ENCODE assay signal across 8 cellular contexts in the genomic region with DNA sequence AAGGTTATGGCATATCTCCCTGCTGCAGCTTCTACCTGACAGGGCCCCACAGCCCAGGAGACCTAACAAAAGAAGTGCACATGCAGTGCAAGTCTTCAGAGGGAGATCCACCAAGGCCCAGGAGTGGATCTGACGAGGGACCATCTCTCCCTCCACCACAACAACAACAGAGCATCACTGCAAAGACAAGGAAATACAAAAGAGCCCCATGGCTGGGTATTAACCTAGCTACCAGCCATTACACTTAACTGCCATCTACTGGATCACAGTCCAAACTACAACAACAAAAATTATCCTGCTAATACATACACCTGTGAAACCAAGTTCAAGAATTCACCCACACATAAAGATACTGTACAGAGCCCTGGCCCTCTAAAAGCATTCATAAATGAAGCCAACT.
A peak's percentile ranks its signal among the peaks of the same experiment; 100 is the strongest.
DNase-seq lines count a peak whose midpoint lies in the region; ATAC-seq, FAIRE-seq and TF ChIP-seq lines count a peak whose summit lies in the region.

No MANE protein-coding gene starts in this region.

- no peak overlapping the region for H3K4me2 ChIP-seq in keratinocyte (ENCODE audit: control insufficient read depth, extremely low read depth, insufficient read depth, low read depth, low read length)

- no peak overlapping the region for H3K4me3 Mint-ChIP-seq in CD4-positive, alpha-beta memory T cell

- H3K36me3 Mint-ChIP-seq in CD4-positive, alpha-beta memory T cell, result no peaks in the 10 kb centered on the region

- no peaks in the 10 kb centered on the region for H3K79me2 ChIP-seq in keratinocyte (ENCODE audit: control insufficient read depth, insufficient read depth, low read length)

- WGBS in esophagus squamous epithelium, 2 donors, result 71 to 75% methylated on average over 1 of the region's 1 CpG

- no peaks in the 10 kb centered on the region for H3K36me3 ChIP-seq in keratinocyte (ENCODE audit: control insufficient read depth in 2 of 2, extremely low read depth in 1 of 2, insufficient read depth in 2 of 2, low read length in 2 of 2)
- H3K36me3 ChIP-seq in CD4-positive, alpha-beta memory T cell (ENCODE audit: insufficient read depth, low read length), result no peaks in the 10 kb centered on the region
- no peaks in the 10 kb centered on the region for H3K36me3 ChIP-seq in esophagus squamous epithelium

- H3K4me1 ChIP-seq in keratinocyte (ENCODE audit: control insufficient read depth, extremely low read depth, insufficient read depth, low read length), result no peaks in the 10 kb centered on the region
- no peaks in the 10 kb centered on the region for H3K4me1 ChIP-seq in CD4-positive, alpha-beta memory T cell (ENCODE audit: insufficient read depth, low read length)
- no peaks in the 10 kb centered on the region for H3K4me1 ChIP-seq in esophagus squamous epithelium

- H3K4me3 ChIP-seq in HFF-Myc (replicated peaks; ENCODE audit: low read depth, low read length) (no peak overlapping the region), keratinocyte (ENCODE audit: control insufficient read depth in 2 of 3, extremely low read depth in 1 of 3, insufficient read depth in 2 of 3, low read depth in 1 of 3, low read length in 3 of 3) (no peak overlapping the region), esophagus squamous epithelium (no peak overlapping the region)
- no peak overlapping the region for H3K4me3 ChIP-seq in CD4-positive, alpha-beta memory T cell (ENCODE audit: low read length in 2 of 2)

- no peaks in the 10 kb centered on the region for H3K27me3 ChIP-seq in keratinocyte (ENCODE audit: control insufficient read depth, extremely low read depth, insufficient read depth, low read length)
- no peaks in the 10 kb centered on the region for H3K27me3 ChIP-seq in CD4-positive, alpha-beta memory T cell (ENCODE audit: insufficient read depth, low read length)
- no peaks in the 10 kb centered on the region for H3K27me3 ChIP-seq in esophagus squamous epithelium

- no peak overlapping the region for H3K9ac ChIP-seq in keratinocyte (ENCODE audit: control insufficient read depth, extremely low read depth, insufficient read depth, low read length)

- no peaks in the 10 kb centered on the region for H4K20me1 ChIP-seq in keratinocyte (ENCODE audit: control insufficient read depth, extremely low read depth, insufficient read depth, low read length)

- ATAC-seq in GM21528 (IDR thresholded peaks at IDR 0.05; ENCODE audit: low FRiP score, unreplicated experiment), result no peak

- H3K9me3 ChIP-seq in keratinocyte (ENCODE audit: control insufficient read depth, low read depth, low read length) (no peaks in the 10 kb centered on the region), esophagus squamous epithelium (no peaks in the 10 kb centered on the region)
- H3K9me3 ChIP-seq in CD4-positive, alpha-beta memory T cell (ENCODE audit: control insufficient read depth in 1 of 2, low read length in 2 of 2), result no peaks in the 10 kb centered on the region

- peaks cover 0 to 19% (median 7%) of the 10 kb centered on the region in 8 donors for H3K9me3 Mint-ChIP-seq in CD4-positive, alpha-beta memory T cell

- DNase-seq in GM03348 (ENCODE audit: low spot score) (peak; percentile 41), HFF-Myc (ENCODE audit: extremely low read depth, low read depth) (no peak), OCI-M1 (lab: John Stamatoyannopoulos, UW) (peak; percentile 71), keratinocyte (ENCODE audit: low read depth, low spot score) (no peak), substantia nigra (lab: John Stamatoyannopoulos, UW) (no peak), esophagus squamous epithelium (lab: John Stamatoyannopoulos, UW) (no peak)
- DNase-seq in CD4-positive, alpha-beta memory T cell, result no peak

- POLR2A ChIA-PET in CD4-positive, alpha-beta memory T cell (lab: Charles Lee; ENCODE audit: partially characterized antibody), result no interaction called here

- no peak overlapping the region for H2AFZ ChIP-seq in keratinocyte (ENCODE audit: control insufficient read depth, low read length)

- CTCF ChIA-PET in CD4-positive, alpha-beta memory T cell (lab: Charles Lee; ENCODE audit: partially characterized antibody), result interaction anchor here (0.7 kb wide), 1 partner anchor 106 kb away, joined by 4 read pairs; no protein-coding TSS in a partner anchor

- no peaks in the 10 kb centered on the region for H3K27me3 Mint-ChIP-seq in CD4-positive, alpha-beta memory T cell

- peak; percentile 25 for TF ChIP-seq CTCF in HFF-Myc (IDR thresholded peaks at IDR 0.05; ENCODE audit: low read depth, low read length, missing control alignments)
- TF ChIP-seq CTCF in keratinocyte (optimal IDR thresholded peaks at IDR 0.05 in 1 of 3, IDR thresholded peaks at IDR 0.05 in 1 of 3, conservative IDR thresholded peaks at IDR 0.05 in 1 of 3; ENCODE audit: extremely low read depth in 1 of 3, insufficient read depth in 2 of 3, low read length in 3 of 3), result peak; percentile 40 to 71 (median 58)
- peak in 2 of 6 experiments; percentile 27 to 63 for TF ChIP-seq CTCF in esophagus squamous epithelium (IDR thresholded peaks at IDR 0.05)

- TF ChIP-seq POLR2A in esophagus squamous epithelium (IDR thresholded peaks at IDR 0.05), result no peak

- H3K4me1 Mint-ChIP-seq in CD4-positive, alpha-beta memory T cell, result no peaks in the 10 kb centered on the region

- no peaks in the 10 kb centered on the region for H3K9me1 ChIP-seq in keratinocyte (ENCODE audit: control insufficient read depth, extremely low read depth, insufficient read depth, low read length)

- dilution Hi-C loops in keratinocyte (cut with MboI; ENCODE audit: extremely low pct_ligation_motif_present, low sequenced_read_pairs), result no loop called here

- intact Hi-C loops in CD4-positive, alpha-beta memory T cell (cut with micrococcal nuclease), result no loop called here
- intact Hi-C loops in esophagus squamous epithelium (cut with DNase I), result no loop called here

- H3K27ac ChIP-seq in keratinocyte (ENCODE audit: control insufficient read depth, insufficient read depth, low read length), result no peak overlapping the region
- no peak overlapping the region for H3K27ac ChIP-seq in CD4-positive, alpha-beta memory T cell (ENCODE audit: low read depth, low read length)
- H3K27ac ChIP-seq in substantia nigra (ENCODE audit: low read depth, low read length, poor library complexity, severe bottlenecking), result no peak overlapping the region
- H3K27ac ChIP-seq in esophagus squamous epithelium, result no peak overlapping the region

- no peak overlapping the region for H3K27ac Mint-ChIP-seq in CD4-positive, alpha-beta memory T cell

- FAIRE-seq in keratinocyte (lab: Jason Lieb, UNC), result peak; percentile 56

Comparison
In these comparisons a context has a peak if more than half of its experiments do, and no peak if none do; other contexts are left out.
1. DNase-seq: peak in GM03348 (single experiment) and OCI-M1 (single experiment); none in HFF-Myc (single experiment), keratinocyte (single experiment), CD4-positive, alpha-beta memory T cell (0 of 5), substantia nigra (0 of 49) and esophagus squamous epithelium (single experiment).